9 cellular contexts compared by ENCODE assay signal in genomic region chr5:114055810-114056476, GRCh38.
DNase-seq lines count a peak whose midpoint lies in the region; ATAC-seq and TF ChIP-seq lines count a peak whose summit lies in the region.
"Had no signal": no experiment of that assay in that cellular context is flagged by ENCODE, and none has a peak within 500 bp of the region (broad histone marks: within the 10 kb centered on the region; RNA-seq: fewer than 3 reads in every experiment).

No MANE protein-coding gene starts in this region.

- TF ChIP-seq CTCF in kidney epithelial cell (IDR thresholded peaks at IDR 0.05; ENCODE audit: insufficient read depth, low read length, poor library complexity, severe bottlenecking) (no peak), spleen (IDR thresholded peaks at IDR 0.05 in 8 of 11, conservative IDR thresholded peaks at IDR 0.05 in 3 of 11) (no peak)

- CTCF ChIA-PET in activated CD8-positive, alpha-beta T cell treated with anti-CD3 and anti-CD28 coated beads, Interleukin-2, amount 10 ng/mL, durations not matched to agents 7 days and 5 days (lab: Charles Lee): no interaction called here

- ATAC-seq in GM18520 (IDR thresholded peaks at IDR 0.05; ENCODE audit: unreplicated experiment) (no peak), GM21529 (IDR thresholded peaks at IDR 0.05; ENCODE audit: unreplicated experiment) (no peak)
- ATAC-seq in activated CD8-positive, alpha-beta T cell treated with anti-CD3 and anti-CD28 coated beads, Interleukin-2, amount 10 ng/mL, durations not matched to agents 7 days and 5 days: no peak
- ATAC-seq: activated naive CD8-positive, alpha-beta T cell treated with anti-CD3 and anti-CD28 coated beads, Interleukin-2, amount 50 U/mL, for 24 hours had no signal

- 3% methylated on average over 45 of the region's 45 CpGs for WGBS in HUES64
- 5 to 12% (median 5%) methylated on average over 20 to 45 of the region's 45 CpGs for WGBS in spleen, 5 donors

- peak; percentile 1 for DNase-seq in dermis blood vessel endothelial cell
- no peak for DNase-seq in kidney epithelial cell (ENCODE audit: low read depth)
- DNase-seq in spleen: no peak
- DNase-seq in SW480 (ENCODE audit: low spot score): no peak
- no peak for DNase-seq in activated CD8-positive, alpha-beta T cell treated with anti-CD3 and anti-CD28 coated beads, Interleukin-2, amount 10 ng/mL, durations not matched to agents 7 days and 5 days
- DNase-seq: activated naive CD8-positive, alpha-beta T cell treated with anti-CD3 and anti-CD28 coated beads, Interleukin-2, amount 50 U/mL, for 24 hours had no signal

- H3K9me3 Mint-ChIP-seq in activated CD8-positive, alpha-beta T cell treated with anti-CD3 and anti-CD28 coated beads, Interleukin-2, amount 10 ng/mL, durations not matched to agents 7 days and 5 days (ENCODE audit: insufficient read depth): no peaks in the 10 kb centered on the region
- H3K9me3 Mint-ChIP-seq: activated naive CD8-positive, alpha-beta T cell treated with anti-CD3 and anti-CD28 coated beads, Interleukin-2, amount 50 U/mL, for 24 hours had no signal

- H3K27ac ChIP-seq in HUES64 (ENCODE audit: low read depth, low read length): no peak overlapping the region
- no peak overlapping the region for H3K27ac ChIP-seq in spleen

- 0 out of 2 replicates have a peak overlapping the region, but pooled peaks have one; percentile 35 for H3K9ac ChIP-seq in HUES64 (ENCODE audit: low read depth, low read length)

- H3K27me3 ChIP-seq in HUES64 (ENCODE audit: insufficient read depth, low read length) (peaks cover 55% of the 10 kb centered on the region), kidney epithelial cell (ENCODE audit: control insufficient read depth, insufficient read depth, low read length) (peaks cover 32% of the 10 kb centered on the region), spleen (replicated peaks in 1 of 7) (peaks cover 0 to 52% (median 17%) of the 10 kb centered on the region in 7 donors)

- POLR2A ChIA-PET in activated CD8-positive, alpha-beta T cell treated with anti-CD3 and anti-CD28 coated beads, Interleukin-2, amount 10 ng/mL, durations not matched to agents 7 days and 5 days (lab: Charles Lee): no interaction called here

- intact Hi-C loops in spleen (cut with DNase I; ENCODE audit: low total_unique reads): no loop called here

- no peaks in the 10 kb centered on the region for H3K36me3 Mint-ChIP-seq in activated CD8-positive, alpha-beta T cell treated with anti-CD3 and anti-CD28 coated beads, Interleukin-2, amount 10 ng/mL, durations not matched to agents 7 days and 5 days (ENCODE audit: low read depth)

- no peak overlapping the region for H3K4me3 Mint-ChIP-seq in activated CD8-positive, alpha-beta T cell treated with anti-CD3 and anti-CD28 coated beads, Interleukin-2, amount 10 ng/mL, durations not matched to agents 7 days and 5 days
- H3K4me3 Mint-ChIP-seq: activated naive CD8-positive, alpha-beta T cell treated with anti-CD3 and anti-CD28 coated beads, Interleukin-2, amount 50 U/mL, for 24 hours had no signal

- peaks cover 31% of the 10 kb centered on the region for H3K27me3 Mint-ChIP-seq in activated CD8-positive, alpha-beta T cell treated with anti-CD3 and anti-CD28 coated beads, Interleukin-2, amount 10 ng/mL, durations not matched to agents 7 days and 5 days (ENCODE audit: low read depth)

- no peaks in the 10 kb centered on the region for H3K4me1 Mint-ChIP-seq in activated CD8-positive, alpha-beta T cell treated with anti-CD3 and anti-CD28 coated beads, Interleukin-2, amount 10 ng/mL, durations not matched to agents 7 days and 5 days (ENCODE audit: low read depth)
- H3K4me1 Mint-ChIP-seq: activated naive CD8-positive, alpha-beta T cell treated with anti-CD3 and anti-CD28 coated beads, Interleukin-2, amount 50 U/mL, for 24 hours had no signal

- no peak overlapping the region for H3K27ac Mint-ChIP-seq in activated CD8-positive, alpha-beta T cell treated with anti-CD3 and anti-CD28 coated beads, Interleukin-2, amount 10 ng/mL, durations not matched to agents 7 days and 5 days
- H3K27ac Mint-ChIP-seq: activated naive CD8-positive, alpha-beta T cell treated with anti-CD3 and anti-CD28 coated beads, Interleukin-2, amount 50 U/mL, for 24 hours had no signal

- no peaks in the 10 kb centered on the region for H3K36me3 ChIP-seq in HUES64 (ENCODE audit: insufficient read depth, low read length)
- no peaks in the 10 kb centered on the region for H3K36me3 ChIP-seq in kidney epithelial cell (ENCODE audit: control insufficient read depth, insufficient read depth, low read length)
- H3K36me3 ChIP-seq in spleen: no peaks in the 10 kb centered on the region

- H3K9me3 ChIP-seq in HUES64 (ENCODE audit: insufficient read depth, low read depth, low read length): no peaks in the 10 kb centered on the region
- no peaks in the 10 kb centered on the region for H3K9me3 ChIP-seq in spleen

- H3K4me3 ChIP-seq in HUES64 (ENCODE audit: low read length) (peak overlapping the region; percentile 64), kidney epithelial cell (ENCODE audit: low read depth, low read length) (peak overlapping the region; percentile 17), spleen (peak overlapping the region in 7 of 8 donors; percentile 2 to 58 (median 24))

- TF ChIP-seq POLR2A in spleen (IDR thresholded peaks at IDR 0.05): no peak

- H3K4me1 ChIP-seq in HUES64 (ENCODE audit: insufficient read depth, low read length) (peaks cover 16% of the 10 kb centered on the region), spleen (peaks cover 0 to 16% (median 9%) of the 10 kb centered on the region in 6 donors)
